8 cellular contexts compared by ENCODE assay signal in the genomic region with DNA sequence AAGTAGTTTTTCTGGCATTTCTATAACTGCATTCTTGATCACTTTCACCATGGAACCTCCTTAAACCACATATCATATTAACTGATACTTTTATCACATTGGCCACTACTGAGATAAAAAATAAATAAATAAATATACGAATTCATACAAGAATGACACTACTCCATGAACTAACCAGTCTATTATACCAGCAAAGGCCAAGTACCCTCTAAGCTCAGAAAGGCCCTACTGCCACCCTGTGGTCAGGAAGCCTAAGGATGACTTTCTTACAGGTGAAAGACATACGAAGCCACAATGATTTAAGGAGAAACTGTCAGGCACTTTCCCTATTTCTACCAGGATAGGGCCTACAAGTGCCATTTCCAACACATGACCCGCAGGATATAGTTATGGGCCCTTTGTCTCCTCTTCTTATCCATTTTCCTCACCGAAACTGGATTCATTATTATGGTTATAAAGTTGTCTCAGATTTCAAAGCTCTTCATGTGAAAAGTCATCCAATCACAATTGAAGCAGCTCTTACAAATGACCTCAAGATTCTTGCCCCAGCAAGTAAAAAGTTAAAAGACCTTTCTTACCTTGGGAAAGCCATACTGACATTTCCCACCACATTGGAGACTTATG. TPM values are rescaled to one million over a fixed set of nuclear protein-coding genes. Genes with fewer than 3 reads are reported as not detected.
DNase-seq lines count a peak whose midpoint lies in the region; ATAC-seq and TF ChIP-seq lines count a peak whose summit lies in the region.

No MANE protein-coding gene starts in this region.

- intact Hi-C loops in left ventricle myocardium inferior (cut with micrococcal nuclease): no loop called here
- intact Hi-C loops in sigmoid colon (cut with DNase I): loop anchor here (2.0 kb wide), 1 partner anchor 118 kb away; no protein-coding TSS in a partner anchor

- H3K27me3 ChIP-seq in DND-41 (ENCODE audit: insufficient read depth, low read length, poor library complexity) (no peaks in the 10 kb centered on the region), left ventricle myocardium inferior (ENCODE audit: low read depth) (no peaks in the 10 kb centered on the region), sigmoid colon (no peaks in the 10 kb centered on the region)

- TF ChIP-seq CTCF in DND-41 (IDR thresholded peaks at IDR 0.05; ENCODE audit: borderline replicate concordance, extremely low read depth, low read length, poor library complexity, severe bottlenecking): peak; percentile 70
- TF ChIP-seq CTCF in LNCaP clone FGC (IDR thresholded peaks at IDR 0.05; ENCODE audit: control insufficient read depth, extremely low read depth, insufficient read depth): peak; percentile 84
- TF ChIP-seq CTCF in left ventricle myocardium inferior (IDR thresholded peaks at IDR 0.05; ENCODE audit: borderline replicate concordance): peak; percentile 80
- peak in 3 of 4 experiments; percentile 29 to 48 (median 43) for TF ChIP-seq CTCF in sigmoid colon (IDR thresholded peaks at IDR 0.05)

- H3K36me3 ChIP-seq in DND-41 (ENCODE audit: insufficient read depth, low read length) (peaks cover 83% of the 10 kb centered on the region), left ventricle myocardium inferior (peaks cover 88% of the 10 kb centered on the region), sigmoid colon (peaks cover 6 to 81% (median 32%) of the 10 kb centered on the region in 4 donors)

- H3K4me3 ChIP-seq in DND-41 (ENCODE audit: low read depth in 1 of 2, low read length in 2 of 2) (no peak overlapping the region), LNCaP clone FGC (ENCODE audit: low read depth, low read length) (no peak overlapping the region), left ventricle myocardium inferior (no peak overlapping the region), sigmoid colon (no peak overlapping the region)

- TF ChIP-seq POLR2A in sigmoid colon (IDR thresholded peaks at IDR 0.05): no peak

- peak; percentile 83 for ATAC-seq in DND-41 (ENCODE audit: insufficient read depth, low read depth)
- no peak for ATAC-seq in GM21390 (IDR thresholded peaks at IDR 0.05; ENCODE audit: unreplicated experiment)
- no peak for ATAC-seq in HG03139 (IDR thresholded peaks at IDR 0.05; ENCODE audit: unreplicated experiment)

- TF ChIP-seq EP300 in sigmoid colon (IDR thresholded peaks at IDR 0.05): no peak

- H3K27ac ChIP-seq in DND-41 (ENCODE audit: low read length) (no peak overlapping the region), left ventricle myocardium inferior (replicated peaks) (no peak overlapping the region), sigmoid colon (no peak overlapping the region)

- H2AFZ ChIP-seq in DND-41 (ENCODE audit: low read depth, low read length): no peak overlapping the region

- H3K4me2 ChIP-seq in DND-41 (ENCODE audit: insufficient read depth, low read length): no peak overlapping the region

- H3K9ac ChIP-seq in DND-41 (ENCODE audit: low read depth, low read length): no peak overlapping the region

- 8 to 35% methylated on average over 4 of the region's 4 CpGs for WGBS in sigmoid colon, 2 donors

- no peaks in the 10 kb centered on the region for H3K4me1 ChIP-seq in DND-41 (ENCODE audit: insufficient read depth, low read length)
- H3K4me1 ChIP-seq in left ventricle myocardium inferior: no peaks in the 10 kb centered on the region
- peaks cover 0 to 6% (median 0%) of the 10 kb centered on the region in 4 donors for H3K4me1 ChIP-seq in sigmoid colon

- peak; percentile 59 for DNase-seq in DND-41
- peak; percentile 42 for DNase-seq in LNCaP clone FGC (ENCODE audit: low read depth)
- DNase-seq in SKM-1 treated with dmso at 0.1 percent for 144 hours (lab: John Stamatoyannopoulos, UW; ENCODE audit: unreplicated experiment): peak; percentile 58
- peak in 44 of 56 donors; percentile 1 to 87 (median 29) for DNase-seq in amygdala (lab: John Stamatoyannopoulos, UW)
- peak; percentile 28 for DNase-seq in left ventricle myocardium inferior
- no peak for DNase-seq in sigmoid colon

- H4K20me1 ChIP-seq in DND-41 (ENCODE audit: insufficient read depth, low read length): no peaks in the 10 kb centered on the region; the same call in 1 of the 2 replicates

- H3K9me3 ChIP-seq in DND-41 (ENCODE audit: insufficient read depth, low read length, severe bottlenecking) (no peaks in the 10 kb centered on the region), left ventricle myocardium inferior (replicated peaks) (no peaks in the 10 kb centered on the region), sigmoid colon (no peaks in the 10 kb centered on the region)

- peaks cover 20% of the 10 kb centered on the region for H3K79me2 ChIP-seq in DND-41 (ENCODE audit: insufficient read depth, low read length)

RNA-seq across cellular contexts. Expression of a gene that starts 23.9 kb away (rescaled TPM):
- total RNA-seq in left ventricle myocardium inferior (55.3 TPM), sigmoid colon (10 to 100 TPM; 87.8 to 94.3 (median 94.2) TPM)
- polyA plus RNA-seq in sigmoid colon: 10 to 100 TPM; 64.5 to 79.3 (median 73.2) TPM

RNA-seq across cellular contexts. Expression of a gene that starts 27.0 kb away (rescaled TPM):
- total RNA-seq in left ventricle myocardium inferior: 430 TPM
- total RNA-seq in sigmoid colon: 100 to 1,000 TPM; 167 to 260 (median 205) TPM
- polyA plus RNA-seq in sigmoid colon: 1,000 to 10,000 TPM in 1 of 3 donors, 100 to 1,000 TPM in 2; 663 to 1,120 (median 759) TPM

RNA-seq across cellular contexts. Expression of a gene that starts 32.4 kb away (rescaled TPM):
- total RNA-seq in left ventricle myocardium inferior: 1.5 TPM
- total RNA-seq in sigmoid colon: 1 to 10 TPM; 4.1 to 8.0 (median 4.7) TPM
- polyA plus RNA-seq in sigmoid colon: 1 to 10 TPM; 1.8 to 9.9 (median 4.2) TPM

RNA-seq across cellular contexts. Expression of a gene that starts 50.4 kb away (rescaled TPM):
- total RNA-seq in left ventricle myocardium inferior (3.0 TPM), sigmoid colon (1 to 10 TPM; 4.9 to 6.3 (median 5.9) TPM)
- 10 to 100 TPM; 12.9 to 36.5 (median 16.8) TPM for polyA plus RNA-seq in sigmoid colon
